In the genomic region with DNA sequence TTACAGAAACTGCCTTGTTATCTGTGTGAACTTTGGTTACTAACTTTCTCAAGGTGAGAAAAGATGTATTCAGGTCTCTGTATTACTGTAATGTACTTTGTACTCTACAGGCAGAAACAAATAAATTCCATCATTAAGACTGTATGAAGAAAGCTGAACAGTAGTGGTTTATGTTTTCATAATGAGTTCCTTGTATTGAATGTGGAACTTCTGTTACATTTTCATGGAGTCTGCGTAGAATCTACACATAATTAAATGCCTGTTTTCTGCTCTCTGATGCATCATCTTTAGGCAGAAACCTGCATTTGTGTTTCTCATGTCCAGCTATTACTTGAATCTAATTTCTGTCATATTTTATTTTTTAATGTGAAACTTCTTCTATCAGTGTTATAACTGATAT, we compare ENCODE assay signal across 30 cellular contexts.
DNase-seq lines count a peak whose midpoint lies in the region; ATAC-seq, FAIRE-seq and TF ChIP-seq lines count a peak whose summit lies in the region.
"Had no signal": no experiment of that assay in that cellular context is flagged by ENCODE, and none has a peak within 500 bp of the region (broad histone marks: within the 10 kb centered on the region; RNA-seq: fewer than 3 reads in every experiment).

No MANE protein-coding gene starts in this region.

- DNase-seq in GM23338 (ENCODE audit: low spot score) (no peak), SK-MEL-5 (ENCODE audit: low read depth, low spot score) (peak; percentile 61), foreskin melanocyte (peak; percentile 68), HTR-8/SVneo (ENCODE audit: insufficient read length, low spot score) (no peak), DMS 273 (lab: John Stamatoyannopoulos, UW; ENCODE audit: unreplicated experiment) (no peak)
- no peak for DNase-seq in effector memory CD4-positive, alpha-beta T cell
- DNase-seq: 8988T; ACHN; BE2C; C1 segment of cervical spinal cord; Caco-2; Calu3; CD4-positive, alpha-beta memory T cell; CD4-positive, CD25-positive, alpha-beta regulatory T cell; CD8-positive, alpha-beta memory T cell; DMS 273 treated with DMSO at 0.1 percent for 48 hours; DMS153; DMS53; DMS79; DND-41; EL; GDM1 had no signal

- in situ Hi-C loops in SK-MEL-5 (cut with HindIII; ENCODE audit: low pct_unique_long_range_greater_than_20kb, low sequenced_read_pairs) = no loop called here

- no peaks in the 10 kb centered on the region for H3K36me3 ChIP-seq in GM23338 (ENCODE audit: insufficient read depth)
- H3K36me3 ChIP-seq in effector memory CD4-positive, alpha-beta T cell (ENCODE audit: control insufficient read depth, insufficient read depth, low read length) = no peaks in the 10 kb centered on the region
- H3K36me3 ChIP-seq: BE2C, BLaER1 had no signal

- H3K27ac Mint-ChIP-seq in GM23338 = peak overlapping the region; percentile 89; the same call in 1 of the 2 replicates
- H3K27ac Mint-ChIP-seq: CD14-positive monocyte; CD4-positive, alpha-beta memory T cell; CD4-positive, CD25-positive, alpha-beta regulatory T cell; CD8-positive, alpha-beta memory T cell had no signal

- ATAC-seq in GM23338 (no peak), GM21447 (IDR thresholded peaks at IDR 0.05; ENCODE audit: unreplicated experiment) (no peak)
- ATAC-seq: GM12878 had no signal

- no peaks in the 10 kb centered on the region for H3K79me2 ChIP-seq in GM23338 (replicated peaks; ENCODE audit: insufficient read depth)

- peaks cover 32% of the 10 kb centered on the region for H3K4me1 Mint-ChIP-seq in GM23338
- H3K4me1 Mint-ChIP-seq: CD14-positive monocyte; CD4-positive, alpha-beta memory T cell; CD4-positive, CD25-positive, alpha-beta regulatory T cell; CD8-positive, alpha-beta memory T cell had no signal

- no peak for TF ChIP-seq CTCF in GM23338 (conservative IDR thresholded peaks at IDR 0.05; ENCODE audit: low read depth in 2 of 2)

- no peaks in the 10 kb centered on the region for H3F3A ChIP-seq in GM23338 (replicated peaks; ENCODE audit: low read depth)

- FAIRE-seq in HTR-8/SVneo (lab: Jason Lieb, UNC) = no peak
- FAIRE-seq: A204.1, D721Med, GM12878, GM12892, GM18507 had no signal

- no peaks in the 10 kb centered on the region for H3K9me3 ChIP-seq in effector memory CD4-positive, alpha-beta T cell (ENCODE audit: control insufficient read depth, low read length)
- H3K9me3 ChIP-seq: BE2C, BLaER1, Caco-2 had no signal

- H3K27ac ChIP-seq in GM23338 (ENCODE audit: low read depth) = no peak overlapping the region
- H3K27ac ChIP-seq in effector memory CD4-positive, alpha-beta T cell (ENCODE audit: insufficient read depth, low read length, poor library complexity, severe bottlenecking) = no peak overlapping the region
- H3K27ac ChIP-seq: BLaER1 had no signal

- H3K9me3 Mint-ChIP-seq in GM23338 = peaks cover 17% of the 10 kb centered on the region; the same call in 2 of the 3 replicates

- no peaks in the 10 kb centered on the region for H4K20me1 ChIP-seq in GM23338 (replicated peaks; ENCODE audit: insufficient read depth)
- H4K20me1 ChIP-seq: BLaER1 had no signal

- H3K4me1 ChIP-seq in GM23338 (ENCODE audit: insufficient read depth) = peaks cover 22% of the 10 kb centered on the region
- H3K4me1 ChIP-seq in effector memory CD4-positive, alpha-beta T cell (ENCODE audit: control insufficient read depth, insufficient read depth, low read length, poor library complexity, severe bottlenecking) = no peaks in the 10 kb centered on the region
- H3K4me1 ChIP-seq: BE2C, BLaER1, Caco-2 had no signal

- no peaks in the 10 kb centered on the region for H3K27me3 Mint-ChIP-seq in GM23338 (ENCODE audit: insufficient read depth, low read depth, poor library complexity)
- H3K27me3 Mint-ChIP-seq: CD4-positive, alpha-beta memory T cell had no signal

- H3K9me2 ChIP-seq in GM23338 (ENCODE audit: insufficient read depth) = no peaks in the 10 kb centered on the region

- H3K36me3 Mint-ChIP-seq in GM23338 (ENCODE audit: low read depth) = peaks cover 21% of the 10 kb centered on the region; the same call in 2 of the 3 replicates
- H3K36me3 Mint-ChIP-seq: CD14-positive monocyte; CD4-positive, alpha-beta memory T cell; CD4-positive, CD25-positive, alpha-beta regulatory T cell; CD8-positive, alpha-beta memory T cell had no signal

- no peak overlapping the region for H3K4me2 ChIP-seq in GM23338
- H3K4me2 ChIP-seq: BLaER1 had no signal

- H3K27me3 ChIP-seq in GM23338 (ENCODE audit: insufficient read depth) = no peaks in the 10 kb centered on the region
- no peaks in the 10 kb centered on the region for H3K27me3 ChIP-seq in effector memory CD4-positive, alpha-beta T cell (replicated peaks; ENCODE audit: control insufficient read depth, insufficient read depth, low read length, poor library complexity, severe bottlenecking)
- H3K27me3 ChIP-seq: BE2C, BLaER1 had no signal

- H2AFZ ChIP-seq in GM23338 = no peak overlapping the region

- H3K4me3 Mint-ChIP-seq in GM23338 = no peak overlapping the region
- H3K4me3 Mint-ChIP-seq: CD14-positive monocyte; CD4-positive, alpha-beta memory T cell; CD4-positive, CD25-positive, alpha-beta regulatory T cell; CD8-positive, alpha-beta memory T cell had no signal

- no peak overlapping the region for H3K4me3 ChIP-seq in GM23338
- H3K4me3 ChIP-seq in effector memory CD4-positive, alpha-beta T cell (ENCODE audit: insufficient read depth, low read depth, low read length, poor library complexity, severe bottlenecking) = no peak overlapping the region
- H3K4me3 ChIP-seq: BLaER1, GM12878 had no signal

TF ChIP-seq in GM23338, 12 proteins besides CTCF, POLR2A, EP300 and RAD21:
- no peak for TF ChIP-seq EZH2 (IDR thresholded peaks at IDR 0.05; ENCODE audit: low read depth, unreplicated experiment)
- TF ChIP-seq, protein P1, sequence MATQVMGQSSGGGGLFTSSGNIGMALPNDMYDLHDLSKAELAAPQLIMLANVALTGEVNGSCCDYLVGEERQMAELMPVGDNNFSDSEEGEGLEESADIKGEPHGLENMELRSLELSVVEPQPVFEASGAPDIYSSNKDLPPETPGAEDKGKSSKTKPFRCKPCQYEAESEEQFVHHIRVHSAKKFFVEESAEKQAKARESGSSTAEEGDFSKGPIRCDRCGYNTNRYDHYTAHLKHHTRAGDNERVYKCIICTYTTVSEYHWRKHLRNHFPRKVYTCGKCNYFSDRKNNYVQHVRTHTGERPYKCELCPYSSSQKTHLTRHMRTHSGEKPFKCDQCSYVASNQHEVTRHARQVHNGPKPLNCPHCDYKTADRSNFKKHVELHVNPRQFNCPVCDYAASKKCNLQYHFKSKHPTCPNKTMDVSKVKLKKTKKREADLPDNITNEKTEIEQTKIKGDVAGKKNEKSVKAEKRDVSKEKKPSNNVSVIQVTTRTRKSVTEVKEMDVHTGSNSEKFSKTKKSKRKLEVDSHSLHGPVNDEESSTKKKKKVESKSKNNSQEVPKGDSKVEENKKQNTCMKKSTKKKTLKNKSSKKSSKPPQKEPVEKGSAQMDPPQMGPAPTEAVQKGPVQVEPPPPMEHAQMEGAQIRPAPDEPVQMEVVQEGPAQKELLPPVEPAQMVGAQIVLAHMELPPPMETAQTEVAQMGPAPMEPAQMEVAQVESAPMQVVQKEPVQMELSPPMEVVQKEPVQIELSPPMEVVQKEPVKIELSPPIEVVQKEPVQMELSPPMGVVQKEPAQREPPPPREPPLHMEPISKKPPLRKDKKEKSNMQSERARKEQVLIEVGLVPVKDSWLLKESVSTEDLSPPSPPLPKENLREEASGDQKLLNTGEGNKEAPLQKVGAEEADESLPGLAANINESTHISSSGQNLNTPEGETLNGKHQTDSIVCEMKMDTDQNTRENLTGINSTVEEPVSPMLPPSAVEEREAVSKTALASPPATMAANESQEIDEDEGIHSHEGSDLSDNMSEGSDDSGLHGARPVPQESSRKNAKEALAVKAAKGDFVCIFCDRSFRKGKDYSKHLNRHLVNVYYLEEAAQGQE (IDR thresholded peaks at IDR 0.05; ENCODE audit: unreplicated experiment) = no peak

Comparison
In these comparisons a context has a peak if more than half of its experiments do, and no peak if none do; other contexts are left out.
1. DNase-seq: peak in SK-MEL-5 (single experiment) and foreskin melanocyte (single experiment); none in GM23338 (single experiment), HTR-8/SVneo (single experiment), effector memory CD4-positive, alpha-beta T cell (0 of 3) and DMS 273 (single experiment).